8 cellular contexts compared by ENCODE assay signal in genomic region chr7:136687693-136688322, GRCh38.
DNase-seq lines count a peak whose midpoint lies in the region; ATAC-seq and TF ChIP-seq lines count a peak whose summit lies in the region.

No MANE protein-coding gene starts in this region.

- TF ChIP-seq CTCF in MCF 10A (IDR thresholded peaks at IDR 0.05; ENCODE audit: unreplicated experiment) (peak; percentile 67), breast epithelium (IDR thresholded peaks at IDR 0.05) (peak in 1 of 3 donors; percentile 17)

- intact Hi-C loops in MCF 10A (cut with micrococcal nuclease) (loop anchor here (2.0 to 5.0 kb wide), 2 partner anchors 573 to 886 kb away; no protein-coding TSS in a partner anchor), breast epithelium (cut with DNase I; ENCODE audit: low total_unique reads) (no loop called here)

- H3K27me3 ChIP-seq in breast epithelium (no peaks in the 10 kb centered on the region), adipocyte (replicated peaks; ENCODE audit: control insufficient read depth, insufficient read depth, low read length) (no peaks in the 10 kb centered on the region)

- POLR2A ChIA-PET in MCF 10A (lab: Yijun Ruan, JAX) = no interaction called here

- H3K36me3 Mint-ChIP-seq in MCF 10A (ENCODE audit: insufficient read depth, unreplicated experiment) = no peaks in the 10 kb centered on the region

- H3K9me3 Mint-ChIP-seq in MCF 10A (ENCODE audit: unreplicated experiment) = no peaks in the 10 kb centered on the region

- H3K4me1 ChIP-seq in breast epithelium (no peaks in the 10 kb centered on the region), adipocyte (ENCODE audit: control insufficient read depth, insufficient read depth, low read length) (no peaks in the 10 kb centered on the region)

- no peak overlapping the region for H3K27ac ChIP-seq in breast epithelium

- no TSS peak for BruUV-seq in MCF 10A (replicated peaks; lab: Mats Ljungman, UMichigan)

- H3K36me3 ChIP-seq in breast epithelium (no peaks in the 10 kb centered on the region), adipocyte (ENCODE audit: control insufficient read depth, insufficient read depth, low read length, severe bottlenecking) (no peaks in the 10 kb centered on the region)

- H3K27ac Mint-ChIP-seq in MCF 10A (ENCODE audit: low read depth, unreplicated experiment) = no peak overlapping the region

- H3K27me3 Mint-ChIP-seq in MCF 10A (ENCODE audit: insufficient read depth, unreplicated experiment) = peaks cover 62% of the 10 kb centered on the region

- no peaks in the 10 kb centered on the region for H3K9me3 ChIP-seq in breast epithelium
- H3K9me3 ChIP-seq in adipocyte (ENCODE audit: control insufficient read depth, low read length) = no peaks in the 10 kb centered on the region

- no peak overlapping the region for H3K4me3 Mint-ChIP-seq in MCF 10A (ENCODE audit: unreplicated experiment)

- H3K4me3 ChIP-seq in breast epithelium (no peak overlapping the region), adipocyte (ENCODE audit: low read length) (no peak overlapping the region)
- no peak overlapping the region for H3K4me3 ChIP-seq in Jurkat, Clone E6-1 (ENCODE audit: low read length)

- ATAC-seq in GM21737 (IDR thresholded peaks at IDR 0.05; ENCODE audit: unreplicated experiment) = no peak
- ATAC-seq in HG02852 (IDR thresholded peaks at IDR 0.05; ENCODE audit: unreplicated experiment) = no peak

- no peak overlapping the region for H3K9ac ChIP-seq in adipocyte (ENCODE audit: low read length)

- CTCF ChIA-PET in MCF 10A (lab: Yijun Ruan, JAX) = interaction anchor here (0.6 to 3.2 kb wide), 13 partner anchors 8 to 992 kb away, joined by 3 to 21 read pairs (median 4); no protein-coding TSS in a partner anchor

- peaks cover 5% of the 10 kb centered on the region for H3K4me1 Mint-ChIP-seq in MCF 10A (ENCODE audit: insufficient read depth, unreplicated experiment)

- DNase-seq in MCF 10A (ENCODE audit: unreplicated experiment) = peak; percentile 46
- DNase-seq in breast epithelium (ENCODE audit: low spot score in 2 of 2) = no peak
- DNase-seq in Jurkat, Clone E6-1 (ENCODE audit: low read depth, low spot score) = peak; percentile 36
- DNase-seq in adipocyte (ENCODE audit: low read depth) = peak; percentile 64
- DNase-seq in lung microvascular endothelial cell (ENCODE audit: low read depth in 2 of 2) = peak; percentile 4 to 15
- DNase-seq in epidermal melanocyte (ENCODE audit: insufficient read length, low spot score) = no peak

- no peak for TF ChIP-seq POLR2A in breast epithelium (IDR thresholded peaks at IDR 0.05)

Comparison
In these comparisons a context has a peak if more than half of its experiments do, and no peak if none do; other contexts are left out.
1. DNase-seq: peak in MCF 10A (single experiment), Jurkat, Clone E6-1 (single experiment), adipocyte (single experiment) and lung microvascular endothelial cell (2 of 2); none in breast epithelium (0 of 2) and epidermal melanocyte (single experiment).